ENCODE assay signal across 1 cellular context in the genomic region with DNA sequence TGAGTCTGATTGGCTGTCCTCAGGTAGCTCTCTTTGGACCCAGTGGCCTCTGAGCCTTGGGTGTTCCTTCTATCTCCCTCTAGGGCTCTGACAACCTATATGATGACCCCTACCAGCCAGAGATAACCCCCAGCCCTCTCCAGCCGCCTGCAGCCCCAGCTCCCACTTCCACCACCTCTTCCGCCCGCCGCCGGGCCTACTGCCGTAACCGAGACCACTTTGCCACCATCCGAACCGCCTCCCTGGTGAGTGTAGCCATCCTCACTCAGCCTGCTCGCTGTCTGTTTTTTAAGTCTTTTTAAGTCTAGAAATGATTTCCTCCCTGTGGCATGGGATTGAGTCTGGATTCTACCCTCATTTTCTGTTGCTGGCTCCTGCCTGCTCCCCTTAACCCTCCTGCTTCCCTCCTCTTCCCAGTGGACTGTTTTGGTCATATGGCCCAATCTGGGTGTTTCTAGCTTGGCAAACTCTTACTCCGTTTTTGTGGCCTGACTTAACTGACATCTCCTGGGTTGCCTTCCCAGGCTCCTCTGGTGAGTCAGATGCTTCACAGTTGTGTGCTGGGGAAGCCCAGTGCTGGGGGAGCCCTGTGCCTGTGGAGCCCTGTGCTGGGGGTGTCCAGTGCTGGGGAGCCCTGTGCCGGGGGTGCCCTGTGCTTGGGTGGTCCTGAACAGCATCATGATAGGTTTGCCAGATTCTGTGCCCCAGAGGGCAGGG.
TF ChIP-seq lines count a peak whose summit lies in the region.

No MANE protein-coding gene starts in this region.

TF ChIP-seq in IMR-90, 13 proteins besides CTCF, POLR2A, EP300 and RAD21:
- TF ChIP-seq RCOR1 (IDR thresholded peaks at IDR 0.05; ENCODE audit: insufficient replicate concordance, low read length), result no peak
- TF ChIP-seq, protein P1, sequence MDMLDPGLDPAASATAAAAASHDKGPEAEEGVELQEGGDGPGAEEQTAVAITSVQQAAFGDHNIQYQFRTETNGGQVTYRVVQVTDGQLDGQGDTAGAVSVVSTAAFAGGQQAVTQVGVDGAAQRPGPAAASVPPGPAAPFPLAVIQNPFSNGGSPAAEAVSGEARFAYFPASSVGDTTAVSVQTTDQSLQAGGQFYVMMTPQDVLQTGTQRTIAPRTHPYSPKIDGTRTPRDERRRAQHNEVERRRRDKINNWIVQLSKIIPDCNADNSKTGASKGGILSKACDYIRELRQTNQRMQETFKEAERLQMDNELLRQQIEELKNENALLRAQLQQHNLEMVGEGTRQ (IDR thresholded peaks at IDR 0.05; ENCODE audit: low read depth, low read length), result peak; percentile 65; the same call in 1 of the 2 replicates
